In genomic region chr12:105253882-105254513, GRCh38 we compare ENCODE assay signal across 9 cellular contexts. TPM values are rescaled to one million over a fixed set of nuclear protein-coding genes. Genes with fewer than 3 reads are reported as not detected.
A peak's percentile ranks its signal among the peaks of the same experiment; 100 is the strongest.
DNase-seq lines count a peak whose midpoint lies in the region; ATAC-seq and TF ChIP-seq lines count a peak whose summit lies in the region.
"Had no signal": no experiment of that assay in that cellular context is flagged by ENCODE, and none has a peak within 500 bp of the region (broad histone marks: within the 10 kb centered on the region; RNA-seq: fewer than 3 reads in every experiment).

No MANE protein-coding gene starts in this region.

- no peak overlapping the region for H3K4me3 Mint-ChIP-seq in activated T-helper 17 cell treated with anti-CD3 and anti-CD28 coated beads, Interleukin-2, amount 50 U/mL, for 72 hours
- peak overlapping the region; percentile 3 for H3K4me3 Mint-ChIP-seq in type B pancreatic cell
- H3K4me3 Mint-ChIP-seq: activated CD4-positive, alpha-beta T cell treated with anti-CD3 and anti-CD28 coated beads, Interleukin-2, amount 10 ng/mL, durations not matched to agents 24 days and 14 days; central memory CD8-positive, alpha-beta T cell had no signal

- in situ Hi-C loops in G401 (cut with HindIII; ENCODE audit: low sequenced_read_pairs), result no loop called here

- H3K27me3 Mint-ChIP-seq in activated T-helper 17 cell treated with anti-CD3 and anti-CD28 coated beads, Interleukin-2, amount 50 U/mL, for 72 hours, result no peaks in the 10 kb centered on the region
- no peaks in the 10 kb centered on the region for H3K27me3 Mint-ChIP-seq in type B pancreatic cell
- H3K27me3 Mint-ChIP-seq: activated CD4-positive, alpha-beta T cell treated with anti-CD3 and anti-CD28 coated beads, Interleukin-2, amount 10 ng/mL, durations not matched to agents 24 days and 14 days had no signal

- peak; percentile 31 for DNase-seq in HK-2 (ENCODE audit: unreplicated experiment)
- DNase-seq in hepatic stellate cell (ENCODE audit: low spot score), result peak; percentile 62
- no peak for DNase-seq in type B pancreatic cell (ENCODE audit: extremely low spot score, unreplicated experiment)
- no peak for DNase-seq in G401 (ENCODE audit: low spot score)
- DNase-seq in DMS79 (lab: John Stamatoyannopoulos, UW), result no peak
- DNase-seq in NCI-H345 (lab: John Stamatoyannopoulos, UW), result no peak
- DNase-seq: activated CD4-positive, alpha-beta T cell treated with anti-CD3 and anti-CD28 coated beads, Interleukin-2, amount 10 ng/mL, durations not matched to agents 24 days and 14 days had no signal

- no peaks in the 10 kb centered on the region for H3K9me3 Mint-ChIP-seq in activated T-helper 17 cell treated with anti-CD3 and anti-CD28 coated beads, Interleukin-2, amount 50 U/mL, for 72 hours
- no peaks in the 10 kb centered on the region for H3K9me3 Mint-ChIP-seq in type B pancreatic cell
- H3K9me3 Mint-ChIP-seq: activated CD4-positive, alpha-beta T cell treated with anti-CD3 and anti-CD28 coated beads, Interleukin-2, amount 10 ng/mL, durations not matched to agents 24 days and 14 days; central memory CD8-positive, alpha-beta T cell had no signal

- TF ChIP-seq CTCF in type B pancreatic cell (conservative IDR thresholded peaks at IDR 0.05), result no peak

- no peaks in the 10 kb centered on the region for H3K36me3 Mint-ChIP-seq in activated T-helper 17 cell treated with anti-CD3 and anti-CD28 coated beads, Interleukin-2, amount 50 U/mL, for 72 hours (ENCODE audit: low read depth)
- no peaks in the 10 kb centered on the region for H3K36me3 Mint-ChIP-seq in type B pancreatic cell

- ATAC-seq in activated T-helper 17 cell treated with anti-CD3 and anti-CD28 coated beads, Interleukin-2, amount 50 U/mL, for 72 hours (replicated peaks), result peak; percentile 53

- no peak overlapping the region for H3K27ac Mint-ChIP-seq in activated T-helper 17 cell treated with anti-CD3 and anti-CD28 coated beads, Interleukin-2, amount 50 U/mL, for 72 hours
- H3K27ac Mint-ChIP-seq in type B pancreatic cell, result peak overlapping the region; percentile 65
- H3K27ac Mint-ChIP-seq: activated CD4-positive, alpha-beta T cell treated with anti-CD3 and anti-CD28 coated beads, Interleukin-2, amount 10 ng/mL, durations not matched to agents 24 days and 14 days had no signal

- no peaks in the 10 kb centered on the region for H3K4me1 Mint-ChIP-seq in activated T-helper 17 cell treated with anti-CD3 and anti-CD28 coated beads, Interleukin-2, amount 50 U/mL, for 72 hours
- H3K4me1 Mint-ChIP-seq in type B pancreatic cell (ENCODE audit: unreplicated experiment), result no peaks in the 10 kb centered on the region
- H3K4me1 Mint-ChIP-seq: central memory CD8-positive, alpha-beta T cell had no signal

RNA-seq across cellular contexts. Expression of gene APPL2, which starts 18.0 kb away (rescaled TPM):
- 10 to 100 TPM; 16.7 to 23.5 TPM for total RNA-seq in activated T-helper 17 cell treated with anti-CD3 and anti-CD28 coated beads, Interleukin-2, amount 50 U/mL, for 72 hours
- 38.3 and 46.1 TPM in 2 replicates for total RNA-seq in type B pancreatic cell (ENCODE audit: low replicate concordance)
- total RNA-seq in G401 (2014; rRNA removed; shearing (Covaris generic)), result 36.4 and 36.5 TPM in 2 replicates

Comparison
In these comparisons a context has a peak if more than half of its experiments do, and no peak if none do; other contexts are left out.
1. DNase-seq: peak in HK-2 (single experiment) and hepatic stellate cell (single experiment); none in type B pancreatic cell (single experiment), G401 (single experiment), DMS79 (single experiment) and NCI-H345 (single experiment).